ENCODE assay signal across 20 cellular contexts in the genomic region with DNA sequence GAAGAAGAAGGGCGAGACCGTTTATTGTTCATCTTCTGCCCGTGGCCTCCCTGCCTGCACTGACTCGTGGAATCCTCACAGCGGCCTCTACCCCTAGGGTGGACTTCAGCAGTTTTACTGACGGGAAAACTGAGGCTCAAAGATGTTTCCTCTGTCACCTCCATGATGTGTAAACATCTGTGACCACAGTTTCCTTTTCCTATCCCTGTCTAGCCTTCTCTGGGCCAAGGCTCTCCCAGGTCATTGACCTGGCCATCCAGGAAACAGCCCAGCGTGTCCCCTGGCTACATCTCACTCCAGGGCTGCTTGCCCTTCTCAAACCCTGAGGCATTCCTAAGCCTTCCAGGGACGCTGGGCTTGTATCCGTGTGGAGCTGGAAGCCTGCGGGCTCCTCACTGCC.
"Had no signal": no experiment of that assay in that cellular context is flagged by ENCODE, and none has a peak within 500 bp of the region (broad histone marks: within the 10 kb centered on the region; RNA-seq: fewer than 3 reads in every experiment).

No MANE protein-coding gene starts in this region.

- H3K27ac Mint-ChIP-seq: stimulated activated naive CD8-positive, alpha-beta T cell treated with anti-CD3 and anti-CD28 coated beads, Interleukin-15, Interleukin-2, amounts not matched to agents 100 ng/mL and 50 ng/mL, for 24 hours; T-helper 1 cell treated with Interleukin-12 subunit alpha and Interleukin-12 subunit beta and Interleukin-4 antibody, amounts not matched to agents 30 μg/mL and 1 μg/mL, for 36 hours had no signal

- H3K4me1 ChIP-seq: colonic mucosa had no signal

- H3K9me3 Mint-ChIP-seq: activated T-cell treated with anti-CD3 and anti-CD28 coated beads, Interleukin-2, amount 50 U/mL, for 4 hours; central memory CD8-positive, alpha-beta T cell; immature natural killer cell; stimulated activated naive CD8-positive, alpha-beta T cell treated with anti-CD3 and anti-CD28 coated beads, Interleukin-15, Interleukin-2, amounts not matched to agents 100 ng/mL and 50 ng/mL, for 24 hours; T-helper 1 cell treated with Interleukin-12 subunit alpha and Interleukin-12 subunit beta and Interleukin-4 antibody, amounts not matched to agents 30 μg/mL and 1 μg/mL, for 36 hours had no signal

- H3K9me3 ChIP-seq: ascending aorta, colonic mucosa, esophagus muscularis mucosa, heart right ventricle, lower lobe of right lung, tibial nerve had no signal

- H3K27me3 ChIP-seq: ascending aorta, colonic mucosa, esophagus muscularis mucosa, heart right ventricle, tibial nerve had no signal

- ATAC-seq: activated CD4-positive, CD25-positive, alpha-beta regulatory T cell treated with anti-CD3 and anti-CD28 coated beads, Interleukin-2, amount 50 U/mL, for 24 hours; activated T-cell treated with anti-CD3 and anti-CD28 coated beads, Interleukin-2, amount 50 U/mL, for 4 hours; heart right ventricle; lower lobe of right lung had no signal

- FAIRE-seq: urothelium cell line had no signal

- H3K27ac ChIP-seq: ascending aorta, colonic mucosa, esophagus muscularis mucosa, heart right ventricle, lower lobe of right lung, tibial nerve had no signal

- H3K4me3 ChIP-seq: ascending aorta, colonic mucosa, esophagus muscularis mucosa, heart right ventricle, lower lobe of right lung, tibial nerve had no signal

- DNase-seq: activated CD4-positive, alpha-beta T cell treated with anti-CD3 and anti-CD28 coated beads, Interleukin-2, amount 50 U/mL, for 1 hour; activated CD8-positive, alpha-beta memory T cell treated with anti-CD3 and anti-CD28 coated beads, Interleukin-2, amount 50 U/mL, for 4 hours; activated naive CD4-positive, alpha-beta T cell treated with anti-CD3 and anti-CD28 coated beads, Interleukin-2, amount 50 U/mL, for 16 hours; activated T-cell treated with anti-CD3 and anti-CD28 coated beads, Interleukin-2, amount 50 U/mL, for 4 hours; colonic mucosa; heart right ventricle; immature natural killer cell; lower lobe of right lung; midbrain; retina; stimulated activated CD4-positive, alpha-beta T cell treated with anti-CD3 and anti-CD28 coated beads, Interleukin-12 subunit alpha, Interleukin-12 subunit beta, amount 100 ng/mL, for 4 hours; stimulated activated CD4-positive, alpha-beta T cell treated with anti-CD3 and anti-CD28 coated beads, Interleukin-1b, Interleukin-23, amount 100 ng/mL, for 48 hours had no signal

- H3K4me3 Mint-ChIP-seq: activated T-cell treated with anti-CD3 and anti-CD28 coated beads, Interleukin-2, amount 50 U/mL, for 4 hours; central memory CD8-positive, alpha-beta T cell; immature natural killer cell; stimulated activated naive CD8-positive, alpha-beta T cell treated with anti-CD3 and anti-CD28 coated beads, Interleukin-15, Interleukin-2, amounts not matched to agents 100 ng/mL and 50 ng/mL, for 24 hours; T-helper 1 cell treated with Interleukin-12 subunit alpha and Interleukin-12 subunit beta and Interleukin-4 antibody, amounts not matched to agents 30 μg/mL and 1 μg/mL, for 36 hours had no signal
